In the genomic region with DNA sequence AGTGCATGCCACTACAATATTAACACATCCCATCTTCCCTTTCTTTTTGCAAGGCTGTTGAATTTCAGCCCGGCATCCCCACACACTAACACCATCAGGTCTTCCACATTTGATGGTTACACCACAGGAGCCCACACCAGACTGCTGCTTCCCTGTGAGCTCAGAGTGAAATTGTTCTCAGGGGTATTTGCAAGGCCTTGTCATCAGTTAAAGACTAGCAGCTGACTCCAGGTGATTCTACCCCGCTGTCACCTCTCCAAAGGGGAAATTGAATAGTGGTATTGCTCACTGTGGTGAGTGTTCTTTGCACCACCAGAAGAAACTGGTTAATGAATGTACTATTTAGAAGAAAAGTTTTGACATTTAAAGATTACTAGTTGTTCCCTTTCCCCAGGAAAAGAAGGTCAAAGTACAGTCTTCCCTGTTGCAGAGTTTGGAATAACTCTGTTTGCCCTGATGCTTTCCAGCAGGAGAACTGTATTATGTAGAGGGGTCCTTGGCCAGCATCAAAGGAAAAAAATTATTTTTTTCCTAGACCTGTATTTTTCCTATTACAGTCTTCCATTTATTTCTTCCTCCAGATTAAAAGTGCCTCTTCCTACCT, we compare ENCODE assay signal across 1 cellular context.
TF ChIP-seq lines count a peak whose summit lies in the region.

No MANE protein-coding gene starts in this region.

TF ChIP-seq in GM12878, 131 proteins besides CTCF, POLR2A, EP300 and RAD21:
- TF ChIP-seq POLR2AphosphoS5 (IDR thresholded peaks at IDR 0.05; ENCODE audit: low read length), result 0 out of 2 replicates have a peak, but pooled peaks have one; percentile 9
- no peak for TF ChIP-seq CHD1 (IDR thresholded peaks at IDR 0.05; ENCODE audit: low read depth, low read length)
